In the genomic region with DNA sequence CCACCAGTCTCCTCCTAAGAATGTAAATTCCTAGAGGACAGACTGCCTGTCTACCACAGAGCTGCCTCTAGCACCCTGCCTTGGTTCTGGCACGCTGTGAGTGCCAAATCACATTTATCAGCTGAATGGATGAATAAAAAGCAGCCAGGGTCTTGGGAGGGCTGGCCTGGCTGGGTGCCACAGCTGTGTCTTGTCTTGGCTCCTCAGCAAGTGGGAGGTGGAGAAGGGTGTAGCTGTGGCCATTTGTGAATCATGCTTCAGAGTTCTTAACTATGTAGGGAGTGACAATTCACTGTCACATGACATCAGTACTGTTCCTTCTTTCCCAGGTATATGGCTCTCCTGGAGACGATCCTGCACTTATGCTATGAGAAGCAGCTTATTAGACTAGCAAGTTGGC, we compare ENCODE assay signal across 10 cellular contexts.
A peak's percentile ranks its signal among the peaks of the same experiment; 100 is the strongest.
DNase-seq lines count a peak whose midpoint lies in the region; TF ChIP-seq lines count a peak whose summit lies in the region.
"Had no signal": no experiment of that assay in that cellular context is flagged by ENCODE, and none has a peak within 500 bp of the region (broad histone marks: within the 10 kb centered on the region; RNA-seq: fewer than 3 reads in every experiment).

No MANE protein-coding gene starts in this region.

- H3K27me3 ChIP-seq in spleen (replicated peaks in 1 of 7) = no peaks in the 10 kb centered on the region
- H3K27me3 ChIP-seq: tibial nerve had no signal

- TF ChIP-seq POLR2A in spleen (IDR thresholded peaks at IDR 0.05) = no peak

- intact Hi-C loops in spleen (cut with DNase I; ENCODE audit: low total_unique reads) = no loop called here
- intact Hi-C loops in head of caudate nucleus (cut with DNase I) = no loop called here

- WGBS in spleen, 5 donors = 71 to 85% (median 76%) methylated on average over 2 of the region's 2 CpGs

- H3K9me3 ChIP-seq in spleen = no peaks in the 10 kb centered on the region
- H3K9me3 ChIP-seq: tibial nerve had no signal

- no peak for TF ChIP-seq CTCF in spleen (IDR thresholded peaks at IDR 0.05 in 8 of 11, conservative IDR thresholded peaks at IDR 0.05 in 3 of 11)

- peaks cover 0 to 28% (median 15%) of the 10 kb centered on the region in 6 donors for H3K4me1 ChIP-seq in spleen

- H3K4me3 ChIP-seq in spleen = no peak overlapping the region
- H3K4me3 ChIP-seq: tibial nerve had no signal

- peak; percentile 23 for DNase-seq in HPDE6-E6E7 (ENCODE audit: extremely low spot score)
- DNase-seq in SW480 (ENCODE audit: low spot score) = peak; percentile 64
- peak; percentile 74 for DNase-seq in islet precursor cell
- no peak for DNase-seq in spleen
- DNase-seq in head of caudate nucleus = no peak
- DNase-seq in caudate nucleus (lab: John Stamatoyannopoulos, UW) = no peak
- DNase-seq in NCI-H345 (lab: John Stamatoyannopoulos, UW) = no peak
- DNase-seq: DND-41, left ventricle myocardium superior had no signal

- H3K27ac ChIP-seq in spleen (peak overlapping the region in 5 of 8 donors; percentile 38 to 66 (median 51)), caudate nucleus (ENCODE audit: low read depth, low read length) (no peak overlapping the region)

- peaks cover 0 to 7% (median 0%) of the 10 kb centered on the region in 6 donors for H3K36me3 ChIP-seq in spleen

Comparison
In these comparisons a context has a peak if more than half of its experiments do, and no peak if none do; other contexts are left out.
1. DNase-seq: peak in HPDE6-E6E7 (single experiment), SW480 (single experiment) and islet precursor cell (single experiment); none in spleen (single experiment), head of caudate nucleus (0 of 42), caudate nucleus (0 of 61) and NCI-H345 (single experiment).